In the genomic region with DNA sequence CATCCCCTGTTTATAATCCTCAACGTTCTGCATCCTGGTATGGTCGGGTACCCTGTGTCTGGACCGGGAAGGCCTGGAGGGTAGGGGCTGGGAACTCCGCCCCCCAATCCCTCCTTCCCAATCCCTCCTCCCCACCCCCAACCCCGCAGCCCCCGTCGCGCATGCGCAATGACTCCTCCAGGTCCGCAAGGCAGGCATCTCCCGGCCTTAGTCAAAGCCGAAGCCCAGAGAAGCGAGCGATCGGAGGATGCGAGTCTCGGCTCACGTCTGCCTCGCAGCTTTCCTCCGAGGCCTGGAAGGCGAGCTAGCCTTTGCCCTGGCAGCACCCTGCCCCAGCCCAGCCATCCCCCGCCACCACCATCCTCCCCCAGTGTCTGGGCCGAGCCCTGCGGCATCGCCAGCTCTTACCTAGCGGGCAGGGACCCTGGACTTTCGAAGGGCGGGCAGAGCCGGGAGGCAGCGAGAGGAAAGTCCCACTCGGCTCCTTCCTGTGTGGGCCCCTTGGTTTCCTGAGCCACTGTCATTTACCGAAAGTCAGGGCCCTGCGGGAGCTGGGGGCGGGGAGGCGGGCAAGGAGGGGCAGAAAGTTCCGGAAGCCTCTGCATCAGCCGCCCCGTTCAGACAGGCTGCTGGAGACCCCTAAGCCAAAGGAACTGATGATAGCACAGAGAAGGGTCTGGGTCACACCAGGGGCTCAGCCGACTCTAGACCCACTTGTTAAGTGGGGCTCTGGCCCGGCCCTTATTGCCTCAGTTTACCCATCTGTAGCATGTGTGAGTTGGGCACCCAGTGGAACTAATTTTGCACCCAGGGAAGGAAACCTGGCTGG, we compare ENCODE assay signal across 9 cellular contexts. TPM values are rescaled to one million over a fixed set of nuclear protein-coding genes. Genes with fewer than 3 reads are reported as not detected.
DNase-seq lines count a peak whose midpoint lies in the region; ATAC-seq lines count a peak whose summit lies in the region.
"Had no signal": no experiment of that assay in that cellular context is flagged by ENCODE, and none has a peak within 500 bp of the region (broad histone marks: within the 10 kb centered on the region; RNA-seq: fewer than 3 reads in every experiment).

A gene (minus strand): TSS at position 445 of the 829 bp plus-strand sequence. CDS start 3,565 bp downstream, outside the sequence.

- ATAC-seq in GM18868 (IDR thresholded peaks at IDR 0.05; ENCODE audit: unreplicated experiment) (peak; percentile 52), HG03432 (IDR thresholded peaks at IDR 0.05; ENCODE audit: unreplicated experiment) (peak; percentile 61)
- ATAC-seq in activated CD4-positive, CD25-positive, alpha-beta regulatory T cell treated with anti-CD3 and anti-CD28 coated beads, Interleukin-2, amount 50 U/mL, for 24 hours, result peak; percentile 90 to 91

- H3K27ac ChIP-seq in caudate nucleus (ENCODE audit: low read depth, low read length) (peak within 1 kb of the TSS; percentile 31), layer of hippocampus (ENCODE audit: low read depth, low read length) (peak within 1 kb of the TSS; percentile 83)

- DNase-seq in caudate nucleus (lab: John Stamatoyannopoulos, UW), result peak in 50 of 61 donors; percentile 4 to 73 (median 41)
- DNase-seq in stimulated activated CD4-positive, alpha-beta T cell treated with anti-CD3 and anti-CD28 coated beads, Interleukin-1b, Interleukin-23, amount 100 ng/mL, for 24 hours (ENCODE audit: low read depth in 4 of 4, low spot score in 1 of 4), result peak; percentile 73 to 86 (median 82)
- no peak for DNase-seq in NCI-H345 (lab: John Stamatoyannopoulos, UW)
- no peak for DNase-seq in HT-29 (ENCODE audit: low spot score)

- H3K27me3 ChIP-seq in layer of hippocampus (ENCODE audit: control insufficient read depth, insufficient read depth, low read length), result peaks cover 1% of the 10 kb centered on the region

RNA-seq across cellular contexts. Expression of the gene that starts here (rescaled TPM):
- 0.23 and 0.31 TPM in 2 replicates for total RNA-seq in HT-29 (2014; rRNA removed; shearing (Covaris generic))
- total RNA-seq: myocyte had no signal

Comparison
In these comparisons a context has a peak if more than half of its experiments do, and no peak if none do; other contexts are left out.
1. DNase-seq: peak in caudate nucleus (50 of 61) and stimulated activated CD4-positive, alpha-beta T cell treated with anti-CD3 and anti-CD28 coated beads, Interleukin-1b, Interleukin-23, amount 100 ng/mL, for 24 hours (4 of 4); none in NCI-H345 (single experiment) and HT-29 (single experiment).
2. Peak in every context shown above with its lines, with median percentiles within 50 percentile points of each other: ATAC-seq.